21 cellular contexts compared by ENCODE assay signal in genomic region chr9:20614602-20615216, GRCh38.
"Had no signal": no experiment of that assay in that cellular context is flagged by ENCODE, and none has a peak within 500 bp of the region (broad histone marks: within the 10 kb centered on the region; RNA-seq: fewer than 3 reads in every experiment).

No MANE protein-coding gene starts in this region.

- H3K27me3 Mint-ChIP-seq: activated CD8-positive, alpha-beta memory T cell treated with anti-CD3 and anti-CD28 coated beads, Interleukin-2, amount 10 ng/mL, durations not matched to agents 7 days and 5 days had no signal

- H3K27ac Mint-ChIP-seq: activated CD8-positive, alpha-beta memory T cell treated with anti-CD3 and anti-CD28 coated beads, Interleukin-2, amount 10 ng/mL, durations not matched to agents 7 days and 5 days; endodermal cell; memory B cell had no signal

- FAIRE-seq: urothelium cell line had no signal

- H3K36me3 Mint-ChIP-seq: memory B cell had no signal

- H3K27me3 ChIP-seq: cardiac muscle cell, esophagus squamous epithelium, gastroesophageal sphincter, transverse colon had no signal

- H3K27ac ChIP-seq: cardiac muscle cell, parathyroid adenoma had no signal

- H3K4me3 Mint-ChIP-seq: activated CD8-positive, alpha-beta memory T cell treated with anti-CD3 and anti-CD28 coated beads, Interleukin-2, amount 10 ng/mL, durations not matched to agents 7 days and 5 days; endodermal cell; memory B cell; nephron progenitor cell had no signal

- DNase-seq: activated CD4-positive, alpha-beta T cell treated with anti-CD3 and anti-CD28 coated beads for 1 hour; activated CD4-positive, alpha-beta T cell treated with anti-CD3 and anti-CD28 coated beads, Interleukin-2, amount 50 U/mL, for 4 hours; activated CD8-positive, alpha-beta memory T cell treated with anti-CD3 and anti-CD28 coated beads, Interleukin-2, amount 10 ng/mL, durations not matched to agents 7 days and 5 days; activated gamma-delta T cell treated with Interleukin-2 at 50 U/mL for 16 hours; cortex of kidney; endodermal cell; esophagus squamous epithelium; head of caudate nucleus; islet precursor cell; left cardiac atrium; nephron progenitor cell; nucleus accumbens; stimulated activated CD4-positive, alpha-beta T cell treated with anti-CD3 and anti-CD28 coated beads, Interleukin-12 subunit alpha, Interleukin-12 subunit beta, amount 100 ng/mL, for 4 hours; T-helper 9 cell; transverse colon had no signal

- H3K9me3 ChIP-seq: esophagus squamous epithelium, gastroesophageal sphincter, transverse colon had no signal

- H3K9me3 Mint-ChIP-seq: endodermal cell, memory B cell, nephron progenitor cell had no signal

- ATAC-seq: activated CD8-positive, alpha-beta memory T cell treated with anti-CD3 and anti-CD28 coated beads, Interleukin-2, amount 10 ng/mL, durations not matched to agents 7 days and 5 days; gastroesophageal sphincter; left cardiac atrium; right cardiac atrium had no signal
